In the genomic region with DNA sequence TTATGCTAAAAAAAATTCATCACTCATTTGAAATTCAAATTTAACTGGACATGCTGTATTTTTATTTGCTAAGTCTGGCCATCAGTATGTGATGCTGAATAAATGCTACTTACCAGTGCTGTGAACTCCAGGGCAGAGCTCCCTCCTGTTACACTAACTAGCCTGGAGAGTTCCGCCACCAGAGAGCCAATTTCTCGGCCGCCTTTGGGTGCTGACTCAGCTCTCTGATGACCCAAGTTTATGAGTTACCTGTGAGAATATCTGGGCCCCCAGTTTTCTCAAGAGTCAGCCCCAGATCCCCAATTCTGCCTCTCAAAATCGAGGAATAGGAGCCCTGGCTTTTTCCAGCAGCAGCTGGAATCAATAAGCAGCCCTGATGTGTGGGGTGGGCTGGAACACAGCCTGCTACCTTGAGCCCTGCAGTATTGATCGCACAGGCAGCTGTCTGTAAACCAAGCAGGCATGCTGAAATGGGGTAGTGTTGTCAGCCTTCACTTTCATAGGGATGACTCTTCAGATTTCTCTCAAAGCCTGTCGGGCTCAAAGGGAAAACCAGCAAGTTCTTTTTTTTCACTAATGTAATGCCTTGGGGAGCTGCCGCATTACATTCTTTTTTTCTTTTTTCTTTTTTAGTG, we compare ENCODE assay signal across 1 cellular context.
TF ChIP-seq lines count a peak whose summit lies in the region.

No MANE protein-coding gene starts in this region.

TF ChIP-seq in liver, 16 proteins besides CTCF, POLR2A, EP300 and RAD21 (continued from another document):
- TF ChIP-seq, protein P1, sequence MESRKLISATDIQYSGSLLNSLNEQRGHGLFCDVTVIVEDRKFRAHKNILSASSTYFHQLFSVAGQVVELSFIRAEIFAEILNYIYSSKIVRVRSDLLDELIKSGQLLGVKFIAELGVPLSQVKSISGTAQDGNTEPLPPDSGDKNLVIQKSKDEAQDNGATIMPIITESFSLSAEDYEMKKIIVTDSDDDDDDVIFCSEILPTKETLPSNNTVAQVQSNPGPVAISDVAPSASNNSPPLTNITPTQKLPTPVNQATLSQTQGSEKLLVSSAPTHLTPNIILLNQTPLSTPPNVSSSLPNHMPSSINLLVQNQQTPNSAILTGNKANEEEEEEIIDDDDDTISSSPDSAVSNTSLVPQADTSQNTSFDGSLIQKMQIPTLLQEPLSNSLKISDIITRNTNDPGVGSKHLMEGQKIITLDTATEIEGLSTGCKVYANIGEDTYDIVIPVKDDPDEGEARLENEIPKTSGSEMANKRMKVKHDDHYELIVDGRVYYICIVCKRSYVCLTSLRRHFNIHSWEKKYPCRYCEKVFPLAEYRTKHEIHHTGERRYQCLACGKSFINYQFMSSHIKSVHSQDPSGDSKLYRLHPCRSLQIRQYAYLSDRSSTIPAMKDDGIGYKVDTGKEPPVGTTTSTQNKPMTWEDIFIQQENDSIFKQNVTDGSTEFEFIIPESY (IDR thresholded peaks at IDR 0.05) = no peak
- no peak for TF ChIP-seq HNF4A (conservative IDR thresholded peaks at IDR 0.05)
- no peak for TF ChIP-seq FOXA2 (IDR thresholded peaks at IDR 0.05)
